ENCODE assay signal across 8 cellular contexts in genomic region chr2:68679166-68679916, GRCh38. TPM values are rescaled to one million over a fixed set of nuclear protein-coding genes. Genes with fewer than 3 reads are reported as not detected.
DNase-seq lines count a peak whose midpoint lies in the region; ATAC-seq and TF ChIP-seq lines count a peak whose summit lies in the region.
"Not testable (repeated sequence)": the region's sequence is repeated elsewhere in the genome, so short reads cannot be mapped to it uniquely, and the experiment has no call there.
"Had no signal": no experiment of that assay in that cellular context is flagged by ENCODE, and none has a peak within 500 bp of the region (broad histone marks: within the 10 kb centered on the region; RNA-seq: fewer than 3 reads in every experiment).

No MANE protein-coding gene starts in this region.

- CTCF ChIA-PET in activated CD4-positive, alpha-beta T cell treated with anti-CD3 and anti-CD28 coated beads for 36 hours (lab: Charles Lee) = interaction anchor here (0.9 kb wide), 1 partner anchor 14 kb away, joined by 3 read pairs; no protein-coding TSS in a partner anchor

- WGBS in esophagus squamous epithelium, 2 donors = 78% methylated on average over 9 of the region's 25 CpGs; no CpG with 5 or more reads in 1 of the 2 donors

- not testable (repeated sequence) for H3K9ac ChIP-seq in parathyroid adenoma

- H3K79me2 ChIP-seq in GM23338 (replicated peaks; ENCODE audit: insufficient read depth); parathyroid adenoma: not testable (repeated sequence)

- not testable (repeated sequence) for H3K4me1 Mint-ChIP-seq in GM23338; activated CD4-positive, alpha-beta T cell treated with anti-CD3 and anti-CD28 coated beads for 36 hours

- not testable (repeated sequence) for TF ChIP-seq POLR2A in esophagus squamous epithelium (IDR thresholded peaks at IDR 0.05)

- H3K27ac ChIP-seq in GM23338 (ENCODE audit: low read depth) (peak overlapping the region; percentile 66; the same call in 1 of the 2 replicates), esophagus squamous epithelium (peak overlapping the region in 3 of 4 donors; percentile 47 to 62 (median 54)), parathyroid adenoma (peak overlapping the region; percentile 32)

- POLR2A ChIA-PET in activated CD4-positive, alpha-beta T cell treated with anti-CD3 and anti-CD28 coated beads for 36 hours (lab: Charles Lee) = not testable (repeated sequence)

- H3K4me1 ChIP-seq in GM23338 (ENCODE audit: insufficient read depth); parathyroid adenoma: not testable (repeated sequence)
- H3K4me1 ChIP-seq in esophagus squamous epithelium = peaks cover 0 to 12% (median 0%) of the 10 kb centered on the region in 3 donors

- intact Hi-C loops in activated CD4-positive, alpha-beta T cell treated with anti-CD3 and anti-CD28 coated beads for 36 hours (cut with DNase I, micrococcal nuclease); esophagus squamous epithelium (cut with DNase I); left colon (cut with DNase I, micrococcal nuclease): not testable (repeated sequence)

- H3K27ac Mint-ChIP-seq in GM23338 = peak overlapping the region; percentile 48
- peak overlapping the region; percentile 79 for H3K27ac Mint-ChIP-seq in activated CD4-positive, alpha-beta T cell treated with anti-CD3 and anti-CD28 coated beads for 36 hours

- peak overlapping the region; percentile 64 for H3K4me2 ChIP-seq in GM23338
- not testable (repeated sequence) for H3K4me2 ChIP-seq in parathyroid adenoma (ENCODE audit: low read length)

- H3K4me3 Mint-ChIP-seq in GM23338 = peak overlapping the region; percentile 44
- peak overlapping the region; percentile 71 for H3K4me3 Mint-ChIP-seq in activated CD4-positive, alpha-beta T cell treated with anti-CD3 and anti-CD28 coated beads for 36 hours

- not testable (repeated sequence) for TF ChIP-seq CTCF in GM23338 (conservative IDR thresholded peaks at IDR 0.05; ENCODE audit: low read depth in 2 of 2); esophagus squamous epithelium (IDR thresholded peaks at IDR 0.05); parathyroid adenoma (IDR thresholded peaks at IDR 0.05)

- H3K36me3 ChIP-seq in GM23338 (ENCODE audit: insufficient read depth) = 0 out of 2 replicates have a peak, but pooled peaks cover 12% of the 10 kb centered on the region
- not testable (repeated sequence) for H3K36me3 ChIP-seq in esophagus squamous epithelium; parathyroid adenoma (ENCODE audit: control insufficient read depth, insufficient read depth, low read length)

- H3K4me3 ChIP-seq in GM23338 (peak overlapping the region; percentile 51), esophagus squamous epithelium (peak overlapping the region; percentile 22 to 62 (median 46)), parathyroid adenoma (ENCODE audit: low read depth, low read length) (peak overlapping the region; percentile 22)

- H3K36me3 Mint-ChIP-seq in GM23338 (ENCODE audit: low read depth) = peaks cover 46% of the 10 kb centered on the region
- H3K36me3 Mint-ChIP-seq in activated CD4-positive, alpha-beta T cell treated with anti-CD3 and anti-CD28 coated beads for 36 hours (ENCODE audit: low read depth) = not testable (repeated sequence)

- not testable (repeated sequence) for H3K27me3 ChIP-seq in GM23338 (ENCODE audit: insufficient read depth); esophagus squamous epithelium; parathyroid adenoma (ENCODE audit: control insufficient read depth, insufficient read depth, low read length)

- H3K9me2 ChIP-seq in GM23338 (ENCODE audit: insufficient read depth) = not testable (repeated sequence)

- H3K9me3 Mint-ChIP-seq in GM23338 = peaks cover 45% of the 10 kb centered on the region
- H3K9me3 Mint-ChIP-seq in activated CD4-positive, alpha-beta T cell treated with anti-CD3 and anti-CD28 coated beads for 36 hours (ENCODE audit: low read depth) = not testable (repeated sequence)

- H4K20me1 ChIP-seq in GM23338 (replicated peaks; ENCODE audit: insufficient read depth) = not testable (repeated sequence)

- peak; percentile 54 for DNase-seq in GM23338 (ENCODE audit: low spot score)
- DNase-seq in NCI-H460 (ENCODE audit: extremely low read depth, low read depth) = peak; percentile 7
- DNase-seq in activated CD4-positive, alpha-beta T cell treated with anti-CD3 and anti-CD28 coated beads for 36 hours = peak; percentile 52
- peak; percentile 15 for DNase-seq in amniotic epithelial cell (ENCODE audit: low read depth)
- DNase-seq in esophagus squamous epithelium (lab: John Stamatoyannopoulos, UW) = not testable (repeated sequence)
- peak; percentile 59 to 83 for DNase-seq in left colon

- H2AFZ ChIP-seq in GM23338 (peak overlapping the region; percentile 85), parathyroid adenoma (peak overlapping the region; percentile 46)

- peaks cover 11% of the 10 kb centered on the region for H3K27me3 Mint-ChIP-seq in GM23338 (ENCODE audit: insufficient read depth, low read depth, poor library complexity)
- not testable (repeated sequence) for H3K27me3 Mint-ChIP-seq in activated CD4-positive, alpha-beta T cell treated with anti-CD3 and anti-CD28 coated beads for 36 hours

- not testable (repeated sequence) for ATAC-seq in GM23338; activated CD4-positive, alpha-beta T cell treated with anti-CD3 and anti-CD28 coated beads for 36 hours; left colon

- H3K9me3 ChIP-seq in esophagus squamous epithelium; parathyroid adenoma (ENCODE audit: control insufficient read depth, low read length): not testable (repeated sequence)

- H3F3A ChIP-seq in GM23338 (replicated peaks; ENCODE audit: low read depth) = not testable (repeated sequence)

RNA-seq across cellular contexts. Expression of gene PROKR1, which starts 36.0 kb away (rescaled TPM):
- total RNA-seq in GM23338 (2014; rRNA removed; shearing (Covaris generic)) = 5.2 and 5.3 TPM in 2 replicates
- 0.61 and 1.1 TPM in 2 replicates for polyA plus RNA-seq in GM23338 (2016; fragmentation: Nextera tagmentation; extraction: Ambion mirVana)
- total RNA-seq in NCI-H460 (2014; rRNA removed; shearing (Covaris generic)) = not detected in 2 replicates
- not detected in 2 replicates for polyA plus RNA-seq in NCI-H460 (2014; cell fraction: nucleus; rRNA removed)
- total RNA-seq in activated CD4-positive, alpha-beta T cell treated with anti-CD3 and anti-CD28 coated beads for 36 hours = not detected
- not detected for total RNA-seq in esophagus squamous epithelium
- total RNA-seq in left colon = under 1 TPM in 1 of 2 donors, not detected in 1; 0.09 TPM
- total RNA-seq: RPMI7951 had no signal

RNA-seq across cellular contexts. Expression of gene ARHGAP25, which starts 55.3 kb away (rescaled TPM):
- total RNA-seq in GM23338 (2014; rRNA removed; shearing (Covaris generic)) = 1.9 and 2.5 TPM in 2 replicates
- 1.9 and 2.0 TPM in 2 replicates for polyA plus RNA-seq in GM23338 (2016; fragmentation: Nextera tagmentation; extraction: Ambion mirVana)
- 2.1 and 3.1 TPM in 2 replicates for total RNA-seq in NCI-H460 (2014; rRNA removed; shearing (Covaris generic))
- polyA plus RNA-seq in NCI-H460 (2014; cell fraction: nucleus; rRNA removed) = 0.24 TPM in 1 of 2 replicates, not detected in the other
- total RNA-seq in activated CD4-positive, alpha-beta T cell treated with anti-CD3 and anti-CD28 coated beads for 36 hours = 10 to 100 TPM; 57.9 to 73.2 TPM
- total RNA-seq in esophagus squamous epithelium (1 to 10 TPM; 3.2 to 9.0 (median 5.5) TPM), left colon (1 to 10 TPM; 3.7 to 7.0 TPM)

Comparison
In these comparisons a context has a peak if more than half of its experiments do, and no peak if none do; other contexts are left out.
1. RNA of gene ARHGAP25, which starts 55.3 kb away (total RNA-seq): 57.9 to 73.2 TPM in activated CD4-positive, alpha-beta T cell treated with anti-CD3 and anti-CD28 coated beads for 36 hours; 3.2 to 9.0 TPM in esophagus squamous epithelium, 3.7 to 7.0 TPM in left colon, 2.1 to 3.1 TPM in NCI-H460 and 1.9 to 2.5 TPM in GM23338; every median in the first group is over 4 times any median in the second.
2. Peak in every context shown above with its lines, with median percentiles within 50 percentile points of each other: H3K27ac ChIP-seq and H3K4me3 ChIP-seq.